In the genomic region with DNA sequence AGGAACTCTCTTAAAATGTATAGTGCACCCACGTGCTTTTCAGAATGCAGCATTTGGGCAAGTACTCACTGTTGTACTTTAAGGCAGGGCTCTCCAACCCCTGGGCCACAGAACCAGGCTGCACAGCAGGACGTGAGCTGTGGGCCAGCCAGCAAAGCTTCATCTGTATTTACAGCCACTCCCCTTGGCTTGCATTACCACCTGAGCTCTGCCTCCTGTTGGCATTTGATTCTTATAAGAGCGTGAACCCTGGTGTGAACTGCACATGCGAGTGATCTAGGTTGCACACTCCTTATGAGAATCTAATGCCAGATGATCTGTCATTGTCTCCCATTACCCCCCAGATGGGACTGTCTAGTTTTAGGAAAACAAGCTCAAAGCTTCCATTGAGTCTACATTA, we compare ENCODE assay signal across 1 cellular context.
TF ChIP-seq lines count a peak whose summit lies in the region.

No MANE protein-coding gene starts in this region.

TF ChIP-seq in IMR-90, 13 proteins besides CTCF, POLR2A, EP300 and RAD21 (continued from another document):
- TF ChIP-seq BHLHE40 (IDR thresholded peaks at IDR 0.05; ENCODE audit: low read depth, low read length) = no peak
